1 cellular context compared by ENCODE assay signal in genomic region chr12:71426648-71427047, GRCh38.
A peak's percentile ranks its signal among the peaks of the same experiment; 100 is the strongest.
TF ChIP-seq lines count a peak whose summit lies in the region.

No MANE protein-coding gene starts in this region.

TF ChIP-seq in SK-N-SH treated with all-trans-retinoic acid at 6 μM for 48 hours, 23 proteins besides CTCF, POLR2A, EP300 and RAD21 (continued from another document):
- TF ChIP-seq TOX (CRISPR knock-in tag; IDR thresholded peaks at IDR 0.05; ENCODE audit: borderline replicate concordance) = peak; percentile 63; the same call in 1 of the 2 replicates
